Comparison of ENCODE assay signal across 18 cellular contexts in genomic region chr2:194674043-194674442, GRCh38.
"Had no signal": no experiment of that assay in that cellular context is flagged by ENCODE, and none has a peak within 500 bp of the region (broad histone marks: within the 10 kb centered on the region; RNA-seq: fewer than 3 reads in every experiment).

No MANE protein-coding gene starts in this region.

- H3K27ac ChIP-seq: breast epithelium, foreskin keratinocyte, stomach, testis, upper lobe of left lung, VCaP had no signal

- H3K36me3 ChIP-seq: breast epithelium, stomach, upper lobe of left lung had no signal

- H3K9me3 ChIP-seq: breast epithelium, stomach, testis, upper lobe of left lung had no signal

- H3K4me3 ChIP-seq: breast epithelium, stomach, testis, upper lobe of left lung had no signal

- H3K27me3 ChIP-seq: breast epithelium, foreskin keratinocyte, stomach, testis, upper lobe of left lung had no signal

- DNase-seq: activated CD4-positive, alpha-beta T cell treated with anti-CD3 and anti-CD28 coated beads for 1 hour; activated CD4-positive, alpha-beta T cell treated with anti-CD3 and anti-CD28 coated beads, Interleukin-2, amount 50 U/mL, for 4 hours; activated naive CD4-positive, alpha-beta T cell treated with Interleukin-2 at 50 U/mL for 16 hours; activated naive CD8-positive, alpha-beta T cell treated with anti-CD3 and anti-CD28 coated beads, Interleukin-2, amount 50 U/mL, for 24 hours; aorta; cerebellar nuclear complex; effector memory CD4-positive, alpha-beta T cell; foreskin keratinocyte; glutamatergic neuron; kidney glomerular epithelial cell; nephron progenitor cell; stimulated activated CD4-positive, alpha-beta T cell treated with anti-CD3 and anti-CD28 coated beads, Interleukin-1b, Interleukin-23, amount 100 ng/mL, for 48 hours; stomach; testis; upper lobe of left lung had no signal

- ATAC-seq: activated naive CD8-positive, alpha-beta T cell treated with anti-CD3 and anti-CD28 coated beads, Interleukin-2, amount 50 U/mL, for 24 hours; activated T-helper 17 cell treated with anti-CD3 and anti-CD28 coated beads, Interleukin-2, amount 50 U/mL, for 72 hours; foreskin keratinocyte had no signal

- H3K4me1 ChIP-seq: breast epithelium, foreskin keratinocyte, stomach, testis, upper lobe of left lung had no signal
